8 cellular contexts compared by ENCODE assay signal in genomic region chr9:108367188-108367587, GRCh38.
"Had no signal": no experiment of that assay in that cellular context is flagged by ENCODE, and none has a peak within 500 bp of the region (broad histone marks: within the 10 kb centered on the region; RNA-seq: fewer than 3 reads in every experiment).

No MANE protein-coding gene starts in this region.

- H3K27ac ChIP-seq: KMS-11 had no signal

- ATAC-seq: GM23338 had no signal

- FAIRE-seq: H1, H54, HTR-8/SVneo had no signal

- H3K4me3 Mint-ChIP-seq: GM23338, H9 had no signal

- DNase-seq: H9, HCEC 1CT, KBM-7 had no signal

- H3K9ac ChIP-seq: KMS-11 had no signal

- H3K4me2 ChIP-seq: GM23338, KMS-11 had no signal

- H3K27ac Mint-ChIP-seq: GM23338, H9 had no signal

- H3K4me1 Mint-ChIP-seq: GM23338, H9 had no signal

- H3K4me3 ChIP-seq: GM23338 had no signal
